In genomic region chr22:39148727-39149535, GRCh38 we compare ENCODE assay signal across 8 cellular contexts. TPM values are rescaled to one million over a fixed set of nuclear protein-coding genes. Genes with fewer than 3 reads are reported as not detected.
DNase-seq lines count a peak whose midpoint lies in the region; ATAC-seq, FAIRE-seq and TF ChIP-seq lines count a peak whose summit lies in the region.

No MANE protein-coding gene starts in this region.

- no peak overlapping the region for H2AFZ ChIP-seq in SK-N-SH (ENCODE audit: low read depth)

- CTCF ChIA-PET in SK-N-SH (lab: Yijun Ruan, JAX): interaction anchor here (1.3 kb wide), 1 partner anchor 162 kb away, joined by 4 read pairs; no protein-coding TSS in a partner anchor

- no peak overlapping the region for H3K4me3 Mint-ChIP-seq in activated naive CD4-positive, alpha-beta T cell treated with anti-CD3 and anti-CD28 coated beads, Interleukin-2, amount 50 U/mL, for 24 hours

- no peak for TF ChIP-seq POLR2A in right lobe of liver (IDR thresholded peaks at IDR 0.05)

- DNase-seq in SK-N-SH: peak; percentile 44
- peak in 1 of 3 donors; percentile 56 for DNase-seq in right lobe of liver
- DNase-seq in stimulated activated naive CD4-positive, alpha-beta T cell (lab: John Stamatoyannopoulos, UW): peak in 4 of 6 experiments; percentile 7 to 67 (median 44)
- no peak for DNase-seq in HTR-8/SVneo (ENCODE audit: insufficient read length, low spot score)
- no peak for DNase-seq in KG1 (lab: John Stamatoyannopoulos, UW)

- no peaks in the 10 kb centered on the region for H3K9me3 ChIP-seq in SK-N-SH
- H3K9me3 ChIP-seq in right lobe of liver: no peaks in the 10 kb centered on the region

- no peaks in the 10 kb centered on the region for H3K9me2 ChIP-seq in SK-N-SH

- no peak overlapping the region for H3K9ac ChIP-seq in SK-N-SH

- no peak overlapping the region for H3K4me2 ChIP-seq in SK-N-SH

- H3K27ac ChIP-seq in SK-N-SH (ENCODE audit: low read depth in 2 of 2, low read length in 1 of 2): no peak overlapping the region
- H3K27ac ChIP-seq in right lobe of liver: peak overlapping the region; percentile 22 to 50 (median 37)

- no peaks in the 10 kb centered on the region for H3K27me3 Mint-ChIP-seq in activated naive CD4-positive, alpha-beta T cell treated with anti-CD3 and anti-CD28 coated beads, Interleukin-2, amount 50 U/mL, for 24 hours

- no peaks in the 10 kb centered on the region for H3K36me3 Mint-ChIP-seq in activated naive CD4-positive, alpha-beta T cell treated with anti-CD3 and anti-CD28 coated beads, Interleukin-2, amount 50 U/mL, for 24 hours

- 80% methylated on average over 1 of the region's 9 CpGs for WGBS in SK-N-SH (ENCODE audit: low lambda C conversion rate)
- WGBS in right lobe of liver (ENCODE audit: insufficient coverage, low coverage, low lambda C conversion rate, missing lambda C conversion rate): 100% methylated on average over 2 of the region's 9 CpGs

- no peak for FAIRE-seq in HTR-8/SVneo (lab: Jason Lieb, UNC)

- no peak for TF ChIP-seq EP300 in SK-N-SH (IDR thresholded peaks at IDR 0.05; ENCODE audit: borderline replicate concordance in 1 of 2, low read depth in 1 of 2, low read length in 1 of 2)

- no peaks in the 10 kb centered on the region for H3K79me2 ChIP-seq in SK-N-SH (ENCODE audit: insufficient read depth)

- H3K27ac Mint-ChIP-seq in activated naive CD4-positive, alpha-beta T cell treated with anti-CD3 and anti-CD28 coated beads, Interleukin-2, amount 50 U/mL, for 24 hours: peak overlapping the region; percentile 30

- intact Hi-C loops in right lobe of liver (cut with DNase I): no loop called here

- peaks cover 4% of the 10 kb centered on the region for H3F3A ChIP-seq in SK-N-SH (replicated peaks; ENCODE audit: insufficient read depth)

- TF ChIP-seq CTCF in SK-N-SH (IDR thresholded peaks at IDR 0.05): no peak
- TF ChIP-seq CTCF in right lobe of liver (IDR thresholded peaks at IDR 0.05): no peak

- H3K36me3 ChIP-seq in SK-N-SH (replicated peaks in 1 of 2; ENCODE audit: control insufficient read depth in 1 of 2, insufficient read depth in 2 of 2, low read length in 1 of 2) (no peaks in the 10 kb centered on the region), right lobe of liver (peaks cover 0 to 2% (median 0%) of the 10 kb centered on the region in 4 donors)

- H3K4me1 Mint-ChIP-seq in activated naive CD4-positive, alpha-beta T cell treated with anti-CD3 and anti-CD28 coated beads, Interleukin-2, amount 50 U/mL, for 24 hours: peaks cover 58% of the 10 kb centered on the region

- no peaks in the 10 kb centered on the region for H4K20me1 ChIP-seq in SK-N-SH (ENCODE audit: insufficient read depth)

- H3K27me3 ChIP-seq in SK-N-SH (ENCODE audit: insufficient read depth) (peaks cover 6% of the 10 kb centered on the region; the same call in 1 of the 2 replicates), right lobe of liver (no peaks in the 10 kb centered on the region)

- H3K4me3 ChIP-seq in SK-N-SH (ENCODE audit: low read depth in 2 of 2, low read length in 1 of 2) (no peak overlapping the region), right lobe of liver (no peak overlapping the region)

- no peaks in the 10 kb centered on the region for H3K9me3 Mint-ChIP-seq in activated naive CD4-positive, alpha-beta T cell treated with anti-CD3 and anti-CD28 coated beads, Interleukin-2, amount 50 U/mL, for 24 hours

- H3K4me1 ChIP-seq in SK-N-SH (ENCODE audit: control insufficient read depth in 1 of 2, insufficient read depth in 2 of 2, low read depth in 1 of 2, low read length in 1 of 2) (peaks cover 0 to 9% of the 10 kb centered on the region in 2 experiments; a peak in 1 of 4 replicates), right lobe of liver (peaks cover 0 to 37% (median 0%) of the 10 kb centered on the region in 4 donors)

- POLR2A ChIA-PET in SK-N-SH (lab: Yijun Ruan, JAX): interaction anchor here (1.0 kb wide), 1 partner anchor 171 kb away, joined by 3 read pairs; the partner anchor contains the start of gene RPL3

- ATAC-seq in SK-N-SH treated with all-trans-retinoic acid at 6 μM for 48 hours (no peak), right lobe of liver (peak in 1 of 4 donors; percentile 9), HG03378 (IDR thresholded peaks at IDR 0.05; ENCODE audit: unreplicated experiment) (no peak)

- TF ChIP-seq RAD21 in SK-N-SH (IDR thresholded peaks at IDR 0.05; ENCODE audit: low read length): no peak

TF ChIP-seq in SK-N-SH, 30 proteins besides CTCF, POLR2A, EP300 and RAD21 (continues in another document):
- no peak for TF ChIP-seq SMC3 (IDR thresholded peaks at IDR 0.05; ENCODE audit: low read depth, low read length)
- TF ChIP-seq NRF1 (IDR thresholded peaks at IDR 0.05; ENCODE audit: low read depth, low read length): no peak
- no peak for TF ChIP-seq REST (IDR thresholded peaks at IDR 0.05; ENCODE audit: low read depth, low read length)
- no peak for TF ChIP-seq MXI1 (IDR thresholded peaks at IDR 0.05; ENCODE audit: low read depth, low read length)
- TF ChIP-seq ELF1 (IDR thresholded peaks at IDR 0.05): no peak
- TF ChIP-seq MAX (IDR thresholded peaks at IDR 0.05; ENCODE audit: low read depth): no peak

TF ChIP-seq in SK-N-SH treated with all-trans-retinoic acid at 6 μM for 48 hours, 23 proteins besides CTCF, POLR2A, EP300 and RAD21:
- no peak for TF ChIP-seq ZNF70 (CRISPR knock-in tag; IDR thresholded peaks at IDR 0.05)
- no peak for TF ChIP-seq PPARA (CRISPR knock-in tag; IDR thresholded peaks at IDR 0.05; ENCODE audit: borderline replicate concordance)
- TF ChIP-seq TOX (CRISPR knock-in tag; IDR thresholded peaks at IDR 0.05; ENCODE audit: borderline replicate concordance): no peak
- TF ChIP-seq ARNTL (CRISPR knock-in tag; IDR thresholded peaks at IDR 0.05; ENCODE audit: borderline replicate concordance, low read depth): no peak
- TF ChIP-seq ISL1 (CRISPR knock-in tag; IDR thresholded peaks at IDR 0.05): no peak
- TF ChIP-seq ZC3H10 (CRISPR knock-in tag; IDR thresholded peaks at IDR 0.05): no peak
- TF ChIP-seq RARB (CRISPR knock-in tag; IDR thresholded peaks at IDR 0.05): no peak
- no peak for TF ChIP-seq POU6F1 (CRISPR knock-in tag; IDR thresholded peaks at IDR 0.05; ENCODE audit: borderline replicate concordance, low read depth)
- no peak for TF ChIP-seq ZFP30 (CRISPR knock-in tag; IDR thresholded peaks at IDR 0.05)
- TF ChIP-seq TSHZ2 (CRISPR knock-in tag; IDR thresholded peaks at IDR 0.05): no peak

RNA-seq across cellular contexts. Expression of gene CBX7, which starts 3.5 kb away (rescaled TPM):
- polyA plus RNA-seq in SK-N-SH (2012; rRNA removed): 2.3 and 2.7 TPM in 2 replicates
- 1.4 and 2.3 TPM in 2 replicates for polyA plus RNA-seq in SK-N-SH (2012; cell fraction: cytosol; rRNA removed)
- 8.3 and 9.9 TPM in 2 replicates for polyA plus RNA-seq in SK-N-SH (2012; cell fraction: nucleus; rRNA removed)
- total RNA-seq in right lobe of liver: 10 to 100 TPM in 5 of 6 experiments, 1 to 10 TPM in 1; 8.0 to 14.5 (median 12.9) TPM

RNA-seq across cellular contexts. Expression of gene APOBEC3H, which starts 51.9 kb away (rescaled TPM):
- 0.18 and 0.49 TPM in 2 replicates for polyA plus RNA-seq in SK-N-SH (2012; rRNA removed)
- polyA plus RNA-seq in SK-N-SH (2012; cell fraction: cytosol; rRNA removed): 0.18 and 0.33 TPM in 2 replicates
- 0.54 and 0.77 TPM in 2 replicates for polyA plus RNA-seq in SK-N-SH (2012; cell fraction: nucleus; rRNA removed)
- total RNA-seq in right lobe of liver: under 1 TPM in 1 of 6 experiments, not detected in 5; 0.31 TPM

Comparison
In these comparisons a context has a peak if more than half of its experiments do, and no peak if none do; other contexts are left out.
1. DNase-seq: peak in SK-N-SH (single experiment) and stimulated activated naive CD4-positive, alpha-beta T cell (4 of 6); none in HTR-8/SVneo (single experiment) and KG1 (single experiment).
2. H3K27ac ChIP-seq: peak in right lobe of liver (3 of 3); none in SK-N-SH (0 of 2).